1 cellular context compared by ENCODE assay signal in the genomic region with DNA sequence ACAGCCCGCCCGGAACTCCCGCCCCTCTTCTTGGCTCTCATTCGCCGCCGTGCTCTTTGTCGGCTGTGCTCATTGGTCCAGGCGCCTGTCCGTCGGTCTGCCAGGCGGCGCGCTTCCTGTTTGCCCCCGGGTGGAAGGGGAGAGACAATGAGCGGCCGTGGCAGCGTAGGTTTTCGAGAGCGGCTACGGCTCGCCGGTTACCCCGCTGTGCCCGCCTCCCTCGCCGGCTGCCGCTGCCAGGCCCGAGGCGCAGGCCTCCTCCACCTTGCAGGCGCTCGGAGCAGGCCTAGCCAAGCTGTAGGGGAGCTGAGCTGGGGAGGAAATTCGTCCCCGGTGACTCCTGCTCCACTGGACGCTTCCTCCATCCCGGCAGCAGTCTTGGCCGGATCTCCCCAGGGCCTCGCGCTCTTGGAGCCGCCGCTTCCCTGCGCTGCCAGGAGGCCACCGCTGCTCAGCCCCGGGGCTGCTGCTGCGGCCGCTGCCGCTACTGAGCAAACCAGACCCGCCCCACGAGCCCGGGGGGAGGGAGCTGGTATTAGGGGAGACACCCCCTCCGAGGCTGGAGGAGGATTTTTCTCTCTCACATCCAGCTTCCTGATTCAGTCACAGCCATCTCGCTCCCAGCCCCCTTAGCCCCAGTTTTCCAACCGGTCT.
TF ChIP-seq lines count a peak whose summit lies in the region.

A gene (minus strand): TSS at position 2 of the 654 bp plus-strand sequence. CDS start 202 bp downstream, outside the sequence.

TF ChIP-seq in K562, 482 proteins besides CTCF, POLR2A, EP300 and RAD21 (continued from another document):
- TF ChIP-seq, protein P1, sequence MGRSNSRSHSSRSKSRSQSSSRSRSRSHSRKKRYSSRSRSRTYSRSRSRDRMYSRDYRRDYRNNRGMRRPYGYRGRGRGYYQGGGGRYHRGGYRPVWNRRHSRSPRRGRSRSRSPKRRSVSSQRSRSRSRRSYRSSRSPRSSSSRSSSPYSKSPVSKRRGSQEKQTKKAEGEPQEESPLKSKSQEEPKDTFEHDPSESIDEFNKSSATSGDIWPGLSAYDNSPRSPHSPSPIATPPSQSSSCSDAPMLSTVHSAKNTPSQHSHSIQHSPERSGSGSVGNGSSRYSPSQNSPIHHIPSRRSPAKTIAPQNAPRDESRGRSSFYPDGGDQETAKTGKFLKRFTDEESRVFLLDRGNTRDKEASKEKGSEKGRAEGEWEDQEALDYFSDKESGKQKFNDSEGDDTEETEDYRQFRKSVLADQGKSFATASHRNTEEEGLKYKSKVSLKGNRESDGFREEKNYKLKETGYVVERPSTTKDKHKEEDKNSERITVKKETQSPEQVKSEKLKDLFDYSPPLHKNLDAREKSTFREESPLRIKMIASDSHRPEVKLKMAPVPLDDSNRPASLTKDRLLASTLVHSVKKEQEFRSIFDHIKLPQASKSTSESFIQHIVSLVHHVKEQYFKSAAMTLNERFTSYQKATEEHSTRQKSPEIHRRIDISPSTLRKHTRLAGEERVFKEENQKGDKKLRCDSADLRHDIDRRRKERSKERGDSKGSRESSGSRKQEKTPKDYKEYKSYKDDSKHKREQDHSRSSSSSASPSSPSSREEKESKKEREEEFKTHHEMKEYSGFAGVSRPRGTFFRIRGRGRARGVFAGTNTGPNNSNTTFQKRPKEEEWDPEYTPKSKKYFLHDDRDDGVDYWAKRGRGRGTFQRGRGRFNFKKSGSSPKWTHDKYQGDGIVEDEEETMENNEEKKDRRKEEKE (IDR thresholded peaks at IDR 0.05; ENCODE audit: borderline replicate concordance in 1 of 2, control insufficient read depth in 1 of 2, low read depth in 2 of 2, low read length in 1 of 2): no peak
- TF ChIP-seq ETV6 (IDR thresholded peaks at IDR 0.05; ENCODE audit: borderline replicate concordance in 1 of 2, low read depth in 2 of 2, low read length in 1 of 2): no peak
- no peak for TF ChIP-seq ETV6 (CRISPR knock-in tag; IDR thresholded peaks at IDR 0.05; ENCODE audit: borderline replicate concordance)
- TF ChIP-seq TAL1 (IDR thresholded peaks at IDR 0.05): no peak
- TF ChIP-seq SMAD1 (IDR thresholded peaks at IDR 0.05; ENCODE audit: low read depth, low read length, partially characterized antibody): peak; percentile 18
- TF ChIP-seq, protein P2, sequence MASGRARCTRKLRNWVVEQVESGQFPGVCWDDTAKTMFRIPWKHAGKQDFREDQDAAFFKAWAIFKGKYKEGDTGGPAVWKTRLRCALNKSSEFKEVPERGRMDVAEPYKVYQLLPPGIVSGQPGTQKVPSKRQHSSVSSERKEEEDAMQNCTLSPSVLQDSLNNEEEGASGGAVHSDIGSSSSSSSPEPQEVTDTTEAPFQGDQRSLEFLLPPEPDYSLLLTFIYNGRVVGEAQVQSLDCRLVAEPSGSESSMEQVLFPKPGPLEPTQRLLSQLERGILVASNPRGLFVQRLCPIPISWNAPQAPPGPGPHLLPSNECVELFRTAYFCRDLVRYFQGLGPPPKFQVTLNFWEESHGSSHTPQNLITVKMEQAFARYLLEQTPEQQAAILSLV (tag; IDR thresholded peaks at IDR 0.05): no peak
- TF ChIP-seq PHTF2 (CRISPR knock-in tag; IDR thresholded peaks at IDR 0.05): no peak; the same call in 1 of the 2 replicates
- TF ChIP-seq PHB2 (IDR thresholded peaks at IDR 0.05; ENCODE audit: low read depth): no peak
- TF ChIP-seq, protein P3, sequence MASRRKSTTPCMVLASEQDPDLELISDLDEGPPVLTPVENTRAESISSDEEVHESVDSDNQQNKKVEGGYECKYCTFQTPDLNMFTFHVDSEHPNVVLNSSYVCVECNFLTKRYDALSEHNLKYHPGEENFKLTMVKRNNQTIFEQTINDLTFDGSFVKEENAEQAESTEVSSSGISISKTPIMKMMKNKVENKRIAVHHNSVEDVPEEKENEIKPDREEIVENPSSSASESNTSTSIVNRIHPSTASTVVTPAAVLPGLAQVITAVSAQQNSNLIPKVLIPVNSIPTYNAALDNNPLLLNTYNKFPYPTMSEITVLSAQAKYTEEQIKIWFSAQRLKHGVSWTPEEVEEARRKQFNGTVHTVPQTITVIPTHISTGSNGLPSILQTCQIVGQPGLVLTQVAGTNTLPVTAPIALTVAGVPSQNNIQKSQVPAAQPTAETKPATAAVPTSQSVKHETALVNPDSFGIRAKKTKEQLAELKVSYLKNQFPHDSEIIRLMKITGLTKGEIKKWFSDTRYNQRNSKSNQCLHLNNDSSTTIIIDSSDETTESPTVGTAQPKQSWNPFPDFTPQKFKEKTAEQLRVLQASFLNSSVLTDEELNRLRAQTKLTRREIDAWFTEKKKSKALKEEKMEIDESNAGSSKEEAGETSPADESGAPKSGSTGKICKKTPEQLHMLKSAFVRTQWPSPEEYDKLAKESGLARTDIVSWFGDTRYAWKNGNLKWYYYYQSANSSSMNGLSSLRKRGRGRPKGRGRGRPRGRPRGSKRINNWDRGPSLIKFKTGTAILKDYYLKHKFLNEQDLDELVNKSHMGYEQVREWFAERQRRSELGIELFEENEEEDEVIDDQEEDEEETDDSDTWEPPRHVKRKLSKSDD (conservative IDR thresholded peaks at IDR 0.05; ENCODE audit: low read length): no peak
- TF ChIP-seq ZNF561 (CRISPR knock-in tag; conservative IDR thresholded peaks at IDR 0.05): no peak
- TF ChIP-seq ZNF431 (CRISPR knock-in tag; IDR thresholded peaks at IDR 0.05): no peak
- peak; percentile 21; the same call in 1 of the 2 replicates for TF ChIP-seq FOSL1 (tag; conservative IDR thresholded peaks at IDR 0.05)
- TF ChIP-seq ZNF699 (CRISPR knock-in tag; IDR thresholded peaks at IDR 0.05; ENCODE audit: insufficient replicate concordance): no peak
- TF ChIP-seq, protein P4, sequence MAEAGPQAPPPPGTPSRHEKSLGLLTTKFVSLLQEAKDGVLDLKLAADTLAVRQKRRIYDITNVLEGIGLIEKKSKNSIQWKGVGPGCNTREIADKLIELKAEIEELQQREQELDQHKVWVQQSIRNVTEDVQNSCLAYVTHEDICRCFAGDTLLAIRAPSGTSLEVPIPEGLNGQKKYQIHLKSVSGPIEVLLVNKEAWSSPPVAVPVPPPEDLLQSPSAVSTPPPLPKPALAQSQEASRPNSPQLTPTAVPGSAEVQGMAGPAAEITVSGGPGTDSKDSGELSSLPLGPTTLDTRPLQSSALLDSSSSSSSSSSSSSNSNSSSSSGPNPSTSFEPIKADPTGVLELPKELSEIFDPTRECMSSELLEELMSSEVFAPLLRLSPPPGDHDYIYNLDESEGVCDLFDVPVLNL (CRISPR knock-in tag; IDR thresholded peaks at IDR 0.05; ENCODE audit: low read depth): no peak
- 0 out of 2 replicates have a peak, but pooled peaks have one; percentile 16 for TF ChIP-seq ESRRA (IDR thresholded peaks at IDR 0.05; ENCODE audit: borderline replicate concordance, low read depth)
- peak; percentile 77; the same call in 1 of the 2 replicates for TF ChIP-seq ZBTB7A (IDR thresholded peaks at IDR 0.05; ENCODE audit: borderline replicate concordance, control insufficient read depth, low read depth, low read length)
- TF ChIP-seq ZNF76 (CRISPR knock-in tag; IDR thresholded peaks at IDR 0.05; ENCODE audit: borderline replicate concordance): no peak; the same call in 1 of the 2 replicates
- TF ChIP-seq, protein P5, sequence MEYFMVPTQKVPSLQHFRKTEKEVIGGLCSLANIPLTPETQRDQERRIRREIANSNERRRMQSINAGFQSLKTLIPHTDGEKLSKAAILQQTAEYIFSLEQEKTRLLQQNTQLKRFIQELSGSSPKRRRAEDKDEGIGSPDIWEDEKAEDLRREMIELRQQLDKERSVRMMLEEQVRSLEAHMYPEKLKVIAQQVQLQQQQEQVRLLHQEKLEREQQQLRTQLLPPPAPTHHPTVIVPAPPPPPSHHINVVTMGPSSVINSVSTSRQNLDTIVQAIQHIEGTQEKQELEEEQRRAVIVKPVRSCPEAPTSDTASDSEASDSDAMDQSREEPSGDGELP (CRISPR knock-in tag; IDR thresholded peaks at IDR 0.05; ENCODE audit: borderline replicate concordance): peak; percentile 73
- TF ChIP-seq SREBF1 (IDR thresholded peaks at IDR 0.05; ENCODE audit: borderline replicate concordance, low read depth, low read length): no peak
